Comparison of ENCODE assay signal across 18 cellular contexts in genomic region chr13:50572129-50572528, GRCh38.
DNase-seq lines count a peak whose midpoint lies in the region; FAIRE-seq and TF ChIP-seq lines count a peak whose summit lies in the region.
"Had no signal": no experiment of that assay in that cellular context is flagged by ENCODE, and none has a peak within 500 bp of the region (broad histone marks: within the 10 kb centered on the region; RNA-seq: fewer than 3 reads in every experiment).

No MANE protein-coding gene starts in this region.

- FAIRE-seq in D721Med (lab: Jason Lieb, UNC) = no peak
- FAIRE-seq: A204.1, GM12892, GM19239, H54 had no signal

- no peaks in the 10 kb centered on the region for H3K9me2 ChIP-seq in Loucy (replicated peaks; ENCODE audit: low read depth, low read length)
- no peaks in the 10 kb centered on the region; the same call in 1 of the 2 replicates for H3K9me2 ChIP-seq in PC-9 (ENCODE audit: insufficient read depth)

- no peaks in the 10 kb centered on the region for H3K27me3 Mint-ChIP-seq in chondrocyte (ENCODE audit: low read depth)

- H3K36me3 Mint-ChIP-seq in chondrocyte (ENCODE audit: low read depth) = peaks cover 2% of the 10 kb centered on the region

- no peak overlapping the region for H4K8ac ChIP-seq in neuronal stem cell (ENCODE audit: low read depth, low read length)

- no peak overlapping the region for H2AK5ac ChIP-seq in neuronal stem cell (ENCODE audit: low read depth, low read length)

- peaks cover 5% of the 10 kb centered on the region for H3K9me3 Mint-ChIP-seq in chondrocyte (ENCODE audit: low read depth)

- H3K18ac ChIP-seq in neuronal stem cell (ENCODE audit: low read length) = peak overlapping the region; percentile 45

- H2BK12ac ChIP-seq in neuronal stem cell (ENCODE audit: low read length) = no peak overlapping the region

- BruUV-seq in PC-9 (replicated peaks; lab: Mats Ljungman, UMichigan) = no TSS peak

- H3K23ac ChIP-seq in neuronal stem cell (ENCODE audit: low read depth, low read length, poor library complexity) = no peak overlapping the region

- H2BK120ac ChIP-seq in neuronal stem cell (ENCODE audit: low read depth, low read length) = no peak overlapping the region

- CTCF ChIA-PET in PC-9 (lab: Charles Lee) = no interaction called here

- H2BK5ac ChIP-seq in neuronal stem cell (ENCODE audit: low read length) = no peak overlapping the region

- no peak overlapping the region for H4K91ac ChIP-seq in neuronal stem cell (ENCODE audit: low read depth, low read length, poor library complexity)

- H3K9ac ChIP-seq in Loucy (ENCODE audit: low read depth, low read length, poor library complexity, severe bottlenecking) = no peak overlapping the region
- no peak overlapping the region for H3K9ac ChIP-seq in neuronal stem cell (ENCODE audit: low read depth, low read length, poor library complexity)

- H3K4me1 ChIP-seq in Loucy (ENCODE audit: insufficient read depth, low read length, poor library complexity, severe bottlenecking) = peaks cover 16% of the 10 kb centered on the region
- H3K4me1 ChIP-seq in neuronal stem cell (ENCODE audit: control insufficient read depth in 2 of 2, insufficient read depth in 1 of 2, low read depth in 1 of 2, low read length in 2 of 2) = no peaks in the 10 kb centered on the region
- H3K4me1 ChIP-seq in PC-9 (replicated peaks; ENCODE audit: insufficient read depth) = no peaks in the 10 kb centered on the region
- H3K4me1 ChIP-seq: BE2C had no signal

- H3K27me3 ChIP-seq in Loucy (ENCODE audit: insufficient read depth, low read length, poor library complexity, severe bottlenecking) (no peaks in the 10 kb centered on the region), neuronal stem cell (ENCODE audit: control insufficient read depth in 3 of 3, insufficient read depth in 3 of 3, low read depth in 1 of 3, low read length in 3 of 3) (no peaks in the 10 kb centered on the region), PC-9 (ENCODE audit: insufficient read depth, low read depth) (no peaks in the 10 kb centered on the region)
- H3K27me3 ChIP-seq: BE2C had no signal

- no peak overlapping the region for H2AFZ ChIP-seq in Loucy (ENCODE audit: low read length)
- no peak overlapping the region for H2AFZ ChIP-seq in neuronal stem cell (ENCODE audit: low read length)
- no peak overlapping the region for H2AFZ ChIP-seq in PC-9

- peak; percentile 42 for DNase-seq in CMK (ENCODE audit: low read depth)
- no peak for DNase-seq in chondrocyte (ENCODE audit: low spot score)
- DNase-seq in neuronal stem cell (ENCODE audit: low spot score) = no peak
- no peak for DNase-seq in D721Med (ENCODE audit: insufficient read length, low spot score)
- no peak for DNase-seq in NK-92 (lab: John Stamatoyannopoulos, UW; ENCODE audit: unreplicated experiment)
- no peak for DNase-seq in PC-9
- DNase-seq: BE2C; CD4-positive, alpha-beta memory T cell; COR-L47; DND-41; GDM1; IMR-90 had no signal

- no peak overlapping the region for H3K4me2 ChIP-seq in Loucy (ENCODE audit: low read depth, low read length, poor library complexity, severe bottlenecking)
- H3K4me2 ChIP-seq in neuronal stem cell (ENCODE audit: insufficient read depth, low read length, poor library complexity, severe bottlenecking) = no peak overlapping the region
- no peak overlapping the region for H3K4me2 ChIP-seq in PC-9

- TF ChIP-seq CTCF in Loucy (conservative IDR thresholded peaks at IDR 0.05; ENCODE audit: low read length) (peak; percentile 18; the same call in 1 of the 2 replicates), chondrocyte (IDR thresholded peaks at IDR 0.05) (no peak), D721Med (IDR thresholded peaks at IDR 0.05; ENCODE audit: insufficient read depth, missing control alignments) (no peak), PC-9 (conservative IDR thresholded peaks at IDR 0.05) (no peak)

- H3K4ac ChIP-seq in neuronal stem cell (ENCODE audit: low read length) = no peak overlapping the region

- no peak overlapping the region for H3K14ac ChIP-seq in neuronal stem cell (ENCODE audit: low read length)

- no peaks in the 10 kb centered on the region for H4K20me1 ChIP-seq in Loucy (ENCODE audit: insufficient read depth, low read length, poor library complexity, severe bottlenecking)
- no peaks in the 10 kb centered on the region for H4K20me1 ChIP-seq in PC-9 (ENCODE audit: insufficient read depth)

- H2BK15ac ChIP-seq in neuronal stem cell (ENCODE audit: low read length) = no peak overlapping the region

- H3K4me3 ChIP-seq in Loucy (ENCODE audit: low read length, poor library complexity, severe bottlenecking) (no peak overlapping the region), neuronal stem cell (ENCODE audit: low read length in 2 of 2) (no peak overlapping the region), PC-9 (no peak overlapping the region)

- 0 out of 2 replicates have a peak, but pooled peaks cover 1% of the 10 kb centered on the region for H3K9me3 ChIP-seq in Loucy (ENCODE audit: insufficient read depth, low read depth, low read length)
- no peaks in the 10 kb centered on the region for H3K9me3 ChIP-seq in neuronal stem cell (replicated peaks in 1 of 2; ENCODE audit: control insufficient read depth in 2 of 2, insufficient read depth in 1 of 2, low read depth in 1 of 2, low read length in 2 of 2)
- no peaks in the 10 kb centered on the region; the same call in 1 of the 2 replicates for H3K9me3 ChIP-seq in PC-9 (ENCODE audit: insufficient read depth, low read depth)
- H3K9me3 ChIP-seq: BE2C had no signal

- no peak overlapping the region for H3K4me3 Mint-ChIP-seq in chondrocyte (ENCODE audit: unreplicated experiment)
- H3K4me3 Mint-ChIP-seq: CD4-positive, alpha-beta memory T cell had no signal

- peaks cover 57% of the 10 kb centered on the region for H3K4me1 Mint-ChIP-seq in chondrocyte (ENCODE audit: low read depth)
- H3K4me1 Mint-ChIP-seq: CD4-positive, alpha-beta memory T cell had no signal

- peaks cover 3% of the 10 kb centered on the region for H3K79me1 ChIP-seq in neuronal stem cell (ENCODE audit: low read depth, low read length)

- H3K27ac ChIP-seq in neuronal stem cell (replicated peaks; ENCODE audit: low read length) (no peak overlapping the region), PC-9 (no peak overlapping the region)
- H3K27ac ChIP-seq: C4-2B had no signal

- H3F3A ChIP-seq in Loucy (ENCODE audit: low read depth) (no peaks in the 10 kb centered on the region), PC-9 (ENCODE audit: insufficient read depth, low read depth) (peaks cover 9% of the 10 kb centered on the region; the same call in 1 of the 2 replicates)

- H3K79me2 ChIP-seq in Loucy (ENCODE audit: insufficient read depth, low read length) (peaks cover 5% of the 10 kb centered on the region; the same call in 1 of the 2 replicates), PC-9 (ENCODE audit: low read depth) (no peaks in the 10 kb centered on the region)

- intact Hi-C loops in PC-9 (cut with micrococcal nuclease; ENCODE audit: unreplicated experiment) = no loop called here

- H3K36me3 ChIP-seq in Loucy (ENCODE audit: insufficient read depth, low read length) (peaks cover 7% of the 10 kb centered on the region; the same call in 1 of the 2 replicates), neuronal stem cell (replicated peaks in 1 of 2; ENCODE audit: control insufficient read depth in 2 of 2, insufficient read depth in 2 of 2, low read length in 2 of 2) (no peaks in the 10 kb centered on the region), PC-9 (ENCODE audit: low read depth) (no peaks in the 10 kb centered on the region)
- H3K36me3 ChIP-seq: BE2C had no signal

- WGBS in neuronal stem cell (ENCODE audit: extremely low coverage in 2 of 2, insufficient read length in 2 of 2, insufficient replicate concordance in 1 of 2), 2 donors = no CpG with 5 or more reads among the region's 3 CpGs

- POLR2A ChIA-PET in PC-9 (lab: Charles Lee; ENCODE audit: unreplicated experiment) = no interaction called here

- H3K27ac Mint-ChIP-seq in chondrocyte (ENCODE audit: unreplicated experiment) = peak overlapping the region; percentile 15
- H3K27ac Mint-ChIP-seq: CD4-positive, alpha-beta memory T cell had no signal
